Comparison of ENCODE assay signal across 8 cellular contexts in genomic region chr1:2189459-2190425, GRCh38. TPM values are rescaled to one million over a fixed set of nuclear protein-coding genes. Genes with fewer than 3 reads are reported as not detected.
A peak's percentile ranks its signal among the peaks of the same experiment; 100 is the strongest.
DNase-seq lines count a peak whose midpoint lies in the region; ATAC-seq and TF ChIP-seq lines count a peak whose summit lies in the region.

No MANE protein-coding gene starts in this region.

- no peak for TF ChIP-seq CTCF in glutamatergic neuron (IDR thresholded peaks at IDR 0.05; ENCODE audit: partially characterized antibody, unreplicated experiment)
- TF ChIP-seq CTCF in osteoblast (IDR thresholded peaks at IDR 0.05; ENCODE audit: extremely low read depth, low read depth, low read length): no peak

- peaks cover 0 to 44% (median 26%) of the 10 kb centered on the region in 11 experiments; a peak in 18 of 22 replicates for H3K36me3 ChIP-seq in BLaER1 treated with 17β-estradiol and CSF1 and Interleukin-3, amounts not matched to agents 10 nM and 100 nM
- H3K36me3 ChIP-seq in osteoblast (ENCODE audit: insufficient read depth, low read length): no peaks in the 10 kb centered on the region

- H3K4me2 ChIP-seq in BLaER1 treated with 17β-estradiol and CSF1 and Interleukin-3, amounts not matched to agents 10 nM and 100 nM: peak overlapping the region; percentile 93 to 99 (median 97)
- peak overlapping the region; percentile 91 for H3K4me2 ChIP-seq in osteoblast (ENCODE audit: insufficient read depth, low read length)

- no peaks in the 10 kb centered on the region for H3K9me3 ChIP-seq in BLaER1 treated with 17β-estradiol and CSF1 and Interleukin-3, amounts not matched to agents 10 nM and 100 nM (replicated peaks in 1 of 11)
- no peaks in the 10 kb centered on the region for H3K9me3 ChIP-seq in osteoblast (ENCODE audit: low read depth, low read length)

- peaks cover 2% of the 10 kb centered on the region for H3K36me3 Mint-ChIP-seq in activated naive CD8-positive, alpha-beta T cell treated with anti-CD3 and anti-CD28 coated beads for 36 hours
- H3K36me3 Mint-ChIP-seq in glutamatergic neuron (ENCODE audit: unreplicated experiment): no peaks in the 10 kb centered on the region

- peaks cover 0 to 41% (median 10%) of the 10 kb centered on the region in 11 experiments; a peak in 10 of 22 replicates for H4K20me1 ChIP-seq in BLaER1 treated with 17β-estradiol and CSF1 and Interleukin-3, amounts not matched to agents 10 nM and 100 nM
- H4K20me1 ChIP-seq in osteoblast (ENCODE audit: insufficient read depth, low read length): peaks cover 2% of the 10 kb centered on the region

- peaks cover 16% of the 10 kb centered on the region for H3K4me1 Mint-ChIP-seq in activated naive CD8-positive, alpha-beta T cell treated with anti-CD3 and anti-CD28 coated beads for 36 hours
- H3K4me1 Mint-ChIP-seq in glutamatergic neuron (ENCODE audit: low read depth, unreplicated experiment): peaks cover 16% of the 10 kb centered on the region

- H3K9me3 Mint-ChIP-seq in activated naive CD8-positive, alpha-beta T cell treated with anti-CD3 and anti-CD28 coated beads for 36 hours: no peaks in the 10 kb centered on the region
- H3K9me3 Mint-ChIP-seq in glutamatergic neuron (ENCODE audit: unreplicated experiment): peaks cover 16% of the 10 kb centered on the region

- peak overlapping the region; percentile 64 to 82 (median 75); a peak in 21 of 22 replicates for H3K9ac ChIP-seq in BLaER1 treated with 17β-estradiol and CSF1 and Interleukin-3, amounts not matched to agents 10 nM and 100 nM

- H3K4me3 Mint-ChIP-seq in activated naive CD8-positive, alpha-beta T cell treated with anti-CD3 and anti-CD28 coated beads for 36 hours: peak overlapping the region; percentile 74
- H3K4me3 Mint-ChIP-seq in glutamatergic neuron (ENCODE audit: unreplicated experiment): peak overlapping the region; percentile 63

- H3K27ac ChIP-seq in BLaER1 treated with 17β-estradiol and CSF1 and Interleukin-3, amounts not matched to agents 10 nM and 100 nM: peak overlapping the region; percentile 19 to 81 (median 76); a peak in 21 of 22 replicates
- H3K27ac ChIP-seq in osteoblast (ENCODE audit: low read depth, low read length) (peak overlapping the region; percentile 89), temporal lobe (ENCODE audit: low read depth, low read length) (peak overlapping the region; percentile 96)

- H3K4me3 ChIP-seq in BLaER1 treated with 17β-estradiol and CSF1 and Interleukin-3, amounts not matched to agents 10 nM and 100 nM: peak overlapping the region; percentile 47 to 67 (median 54)
- H3K4me3 ChIP-seq in osteoblast (ENCODE audit: insufficient read depth, low read length): peak overlapping the region; percentile 81

- peaks cover 36% of the 10 kb centered on the region for H3K79me2 ChIP-seq in osteoblast (ENCODE audit: insufficient read depth, low read length)

- H3K27ac Mint-ChIP-seq in activated naive CD8-positive, alpha-beta T cell treated with anti-CD3 and anti-CD28 coated beads for 36 hours: peak overlapping the region; percentile 85
- H3K27ac Mint-ChIP-seq in glutamatergic neuron (ENCODE audit: unreplicated experiment): peak overlapping the region; percentile 92

- peak; percentile 65 for ATAC-seq in GM21423 (IDR thresholded peaks at IDR 0.05; ENCODE audit: unreplicated experiment)

- no peaks in the 10 kb centered on the region for H3K27me3 Mint-ChIP-seq in activated naive CD8-positive, alpha-beta T cell treated with anti-CD3 and anti-CD28 coated beads for 36 hours
- peaks cover 19% of the 10 kb centered on the region for H3K27me3 Mint-ChIP-seq in glutamatergic neuron (ENCODE audit: unreplicated experiment)

- H2AFZ ChIP-seq in osteoblast (ENCODE audit: low read length): peak overlapping the region; percentile 90

- no peaks in the 10 kb centered on the region for H3K27me3 ChIP-seq in BLaER1 treated with 17β-estradiol and CSF1 and Interleukin-3, amounts not matched to agents 10 nM and 100 nM
- no peaks in the 10 kb centered on the region for H3K27me3 ChIP-seq in osteoblast (ENCODE audit: insufficient read depth, low read length)

- DNase-seq in NAMALWA (ENCODE audit: low spot score): peak; percentile 94
- peak; percentile 51 for DNase-seq in SKM-1 (lab: John Stamatoyannopoulos, UW; ENCODE audit: unreplicated experiment)
- DNase-seq in activated naive CD8-positive, alpha-beta T cell treated with anti-CD3 and anti-CD28 coated beads for 36 hours: peak; percentile 92
- peak; percentile 96 for DNase-seq in glutamatergic neuron
- DNase-seq in osteoblast (ENCODE audit: insufficient read length, low spot score, missing footprints): peak; percentile 100

- peaks cover 54 to 68% (median 64%) of the 10 kb centered on the region in 10 experiments for H3K4me1 ChIP-seq in BLaER1 treated with 17β-estradiol and CSF1 and Interleukin-3, amounts not matched to agents 10 nM and 100 nM
- H3K4me1 ChIP-seq in osteoblast (ENCODE audit: insufficient read depth, low read length): peaks cover 21% of the 10 kb centered on the region

RNA-seq across cellular contexts. Expression of gene FAAP20, which starts 4.8 kb away (rescaled TPM):
- 10 to 100 TPM; 69.3 to 71.4 TPM for total RNA-seq in activated naive CD8-positive, alpha-beta T cell treated with anti-CD3 and anti-CD28 coated beads for 36 hours
- 111 TPM for total RNA-seq in glutamatergic neuron (ENCODE audit: unreplicated experiment)
- 18.6 and 25.3 TPM in 2 replicates for total RNA-seq in osteoblast
- 24.6 TPM for total RNA-seq in temporal lobe

RNA-seq across cellular contexts. Expression of gene SKI, which starts 38.4 kb away (rescaled TPM):
- total RNA-seq in activated naive CD8-positive, alpha-beta T cell treated with anti-CD3 and anti-CD28 coated beads for 36 hours: 10 to 100 TPM; 25.4 to 27.3 TPM
- total RNA-seq in glutamatergic neuron (ENCODE audit: unreplicated experiment) (143 TPM), osteoblast (48.9 TPM in 2 replicates), temporal lobe (26.1 TPM)

Comparison
In these comparisons a context has a peak if more than half of its experiments do, and no peak if none do; other contexts are left out.
1. Peak in every context shown above with its lines: DNase-seq, ATAC-seq, H3K4me3 ChIP-seq and H3K27ac ChIP-seq.